1 cellular context compared by ENCODE assay signal in genomic region chr12:6273209-6273928, GRCh38.
A peak's percentile ranks its signal among the peaks of the same experiment; 100 is the strongest.
TF ChIP-seq lines count a peak whose summit lies in the region.

No MANE protein-coding gene starts in this region.

TF ChIP-seq in GM12878, 131 proteins besides CTCF, POLR2A, EP300 and RAD21:
- TF ChIP-seq DPF2 (IDR thresholded peaks at IDR 0.05) = 0 out of 2 replicates have a peak, but pooled peaks have one; percentile 12
- no peak for TF ChIP-seq ATF7 (IDR thresholded peaks at IDR 0.05; ENCODE audit: low read depth)
- no peak for TF ChIP-seq REST (IDR thresholded peaks at IDR 0.05; ENCODE audit: low read depth, low read length)
- TF ChIP-seq ZNF207 (IDR thresholded peaks at IDR 0.05; ENCODE audit: borderline replicate concordance) = no peak
- no peak for TF ChIP-seq NFXL1 (IDR thresholded peaks at IDR 0.05; ENCODE audit: borderline replicate concordance)
- TF ChIP-seq, protein P1, sequence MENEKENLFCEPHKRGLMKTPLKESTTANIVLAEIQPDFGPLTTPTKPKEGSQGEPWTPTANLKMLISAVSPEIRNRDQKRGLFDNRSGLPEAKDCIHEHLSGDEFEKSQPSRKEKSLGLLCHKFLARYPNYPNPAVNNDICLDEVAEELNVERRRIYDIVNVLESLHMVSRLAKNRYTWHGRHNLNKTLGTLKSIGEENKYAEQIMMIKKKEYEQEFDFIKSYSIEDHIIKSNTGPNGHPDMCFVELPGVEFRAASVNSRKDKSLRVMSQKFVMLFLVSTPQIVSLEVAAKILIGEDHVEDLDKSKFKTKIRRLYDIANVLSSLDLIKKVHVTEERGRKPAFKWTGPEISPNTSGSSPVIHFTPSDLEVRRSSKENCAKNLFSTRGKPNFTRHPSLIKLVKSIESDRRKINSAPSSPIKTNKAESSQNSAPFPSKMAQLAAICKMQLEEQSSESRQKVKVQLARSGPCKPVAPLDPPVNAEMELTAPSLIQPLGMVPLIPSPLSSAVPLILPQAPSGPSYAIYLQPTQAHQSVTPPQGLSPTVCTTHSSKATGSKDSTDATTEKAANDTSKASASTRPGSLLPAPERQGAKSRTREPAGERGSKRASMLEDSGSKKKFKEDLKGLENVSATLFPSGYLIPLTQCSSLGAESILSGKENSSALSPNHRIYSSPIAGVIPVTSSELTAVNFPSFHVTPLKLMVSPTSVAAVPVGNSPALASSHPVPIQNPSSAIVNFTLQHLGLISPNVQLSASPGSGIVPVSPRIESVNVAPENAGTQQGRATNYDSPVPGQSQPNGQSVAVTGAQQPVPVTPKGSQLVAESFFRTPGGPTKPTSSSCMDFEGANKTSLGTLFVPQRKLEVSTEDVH (IDR thresholded peaks at IDR 0.05; ENCODE audit: low read depth, partially characterized antibody) = no peak
